ENCODE assay signal across 8 cellular contexts in the genomic region with DNA sequence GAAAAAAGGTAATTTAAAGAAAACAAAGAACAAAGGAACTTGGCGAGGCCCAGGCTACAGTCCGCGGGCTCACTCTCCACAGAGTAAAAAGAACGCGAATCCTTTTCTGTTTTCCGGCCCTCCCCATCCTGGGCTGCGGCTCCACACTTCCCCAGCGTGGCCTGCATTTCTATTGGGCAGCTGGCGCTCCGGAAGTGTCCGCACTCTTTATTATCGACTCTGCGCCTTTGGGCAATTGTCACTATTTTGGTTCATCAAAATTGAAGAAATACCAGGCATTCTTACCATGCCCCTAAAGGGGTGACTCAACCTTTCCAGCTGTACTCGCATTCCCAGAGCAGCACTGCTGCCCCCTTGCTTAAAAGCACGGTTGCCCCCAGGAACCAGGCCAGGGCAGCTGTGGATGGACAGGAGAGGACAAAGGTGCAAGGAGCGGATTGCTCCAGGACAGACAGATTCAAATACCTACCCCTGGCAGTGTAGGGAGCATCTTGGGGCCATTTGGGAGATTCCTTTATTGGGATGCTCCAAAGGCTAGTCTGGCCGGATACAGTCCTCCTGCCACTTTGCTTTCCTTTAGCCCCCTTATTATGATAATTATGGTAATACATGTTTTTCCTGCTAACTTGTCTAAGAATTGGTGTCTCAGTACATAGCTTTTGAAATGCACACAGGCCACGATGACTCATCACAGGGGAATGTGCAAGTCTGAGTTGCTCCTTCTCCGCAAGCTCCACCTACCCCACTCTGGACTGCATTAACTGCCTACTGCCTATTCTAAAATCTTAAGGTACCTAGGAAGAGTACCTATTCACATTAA.
DNase-seq lines count a peak whose midpoint lies in the region; ATAC-seq and TF ChIP-seq lines count a peak whose summit lies in the region.

No MANE protein-coding gene starts in this region.

- DNase-seq in ELR (ENCODE audit: low read depth) (peak; percentile 99), HS-27A (ENCODE audit: low read depth) (peak; percentile 93), cardiac fibroblast (ENCODE audit: low read depth in 2 of 2) (peak; percentile 99 to 100), islet precursor cell (peak; percentile 99)
- peak; percentile 83 for DNase-seq in stimulated activated CD4-positive, alpha-beta T cell treated with anti-CD3 and anti-CD28 coated beads, Interleukin-15, amount 100 ng/mL, for 24 hours

- ATAC-seq in GM21526 (IDR thresholded peaks at IDR 0.05; ENCODE audit: low FRiP score, unreplicated experiment) (no peak), GM18909 (IDR thresholded peaks at IDR 0.05; ENCODE audit: poor library complexity, unreplicated experiment) (no peak)

- no peak for TF ChIP-seq CTCF in WI38 (IDR thresholded peaks at IDR 0.05; ENCODE audit: low read depth, low read length)
- TF ChIP-seq CTCF in cardiac fibroblast (IDR thresholded peaks at IDR 0.05; ENCODE audit: low read depth, low read length) = peak; percentile 46

- peak overlapping the region; percentile 65 for H3K4me3 ChIP-seq in WI38 (ENCODE audit: low read depth, low read length)
- peak overlapping the region; percentile 66 to 69 for H3K4me3 ChIP-seq in cardiac fibroblast (replicated peaks in 1 of 2; ENCODE audit: low read depth in 2 of 2, low read length in 2 of 2)
